In genomic region chr17:81659038-81659437, GRCh38 we compare ENCODE assay signal across 26 cellular contexts. TPM values are rescaled to one million over a fixed set of nuclear protein-coding genes. Genes with fewer than 3 reads are reported as not detected.
A peak's percentile ranks its signal among the peaks of the same experiment; 100 is the strongest.
DNase-seq lines count a peak whose midpoint lies in the region; ATAC-seq, FAIRE-seq and TF ChIP-seq lines count a peak whose summit lies in the region.
"Had no signal": no experiment of that assay in that cellular context is flagged by ENCODE, and none has a peak within 500 bp of the region (broad histone marks: within the 10 kb centered on the region; RNA-seq: fewer than 3 reads in every experiment).

No MANE protein-coding gene starts in this region.

- no TSS peak for BruUV-seq in HepG2 (replicated peaks; lab: Mats Ljungman, UMichigan)

- peak overlapping the region; percentile 39 for H2AFZ ChIP-seq in HepG2 (ENCODE audit: low read length)
- H2AFZ ChIP-seq: GM23338 had no signal

- 17% methylated on average over 5 of the region's 5 CpGs for WGBS in HepG2 (ENCODE audit: low lambda C conversion rate)
- WGBS in right lobe of liver (ENCODE audit: insufficient coverage, low coverage, low lambda C conversion rate, missing lambda C conversion rate) = 65% methylated on average over 5 of the region's 5 CpGs
- 63 to 67% methylated on average over 5 of the region's 5 CpGs for WGBS in esophagus, 2 donors

- peak in 1 of 2 experiments; percentile 12; a peak in 1 of 4 replicates for TF ChIP-seq EP300 in HepG2 (IDR thresholded peaks at IDR 0.05; ENCODE audit: low read depth in 2 of 2, low read length in 2 of 2)
- TF ChIP-seq EP300 in HepG2 (CRISPR knock-in tag; IDR thresholded peaks at IDR 0.05; ENCODE audit: borderline replicate concordance) = no peak

- CTCF ChIA-PET in HepG2 (lab: Yijun Ruan, JAX; ENCODE audit: low intra/inter-chr PET ratio, low total read pairs) = no interaction called here

- no peaks in the 10 kb centered on the region for H4K20me1 ChIP-seq in HepG2 (ENCODE audit: insufficient read depth, low read length)

- POLR2A ChIA-PET in HepG2 (lab: Yijun Ruan, JAX) = interaction anchor here (0.6 to 1.3 kb wide), 7 partner anchors 8 to 1113 kb away, joined by 3 to 6 read pairs (median 3); partner anchors contain the start of genes ARL16, FAAP100 and HGS

- intact Hi-C loops in HepG2 (cut with micrococcal nuclease; ENCODE audit: unreplicated experiment) = no loop called here
- intact Hi-C loops in right lobe of liver (cut with DNase I) = no loop called here

- no peak overlapping the region for H3K9ac ChIP-seq in HepG2 (ENCODE audit: insufficient read depth, low read depth, low read length)

- DNase-seq in HepG2 (ENCODE audit: low spot score) (peak; percentile 88), right lobe of liver (no peak), GM12892 (ENCODE audit: insufficient read length) (no peak)
- DNase-seq: activated CD4-positive, alpha-beta T cell treated with anti-CD3 and anti-CD28 coated beads for 36 hours; activated CD8-positive, alpha-beta memory T cell treated with anti-CD3 and anti-CD28 coated beads for 24 hours; activated naive CD4-positive, alpha-beta T cell; activated T-cell treated with anti-CD3 and anti-CD28 coated beads, Interleukin-2, amount 50 U/mL, for 24 hours; islet precursor cell; NCI-H446; SHP77 treated with DMSO at 0.1 percent for 48 hours; stimulated activated CD4-positive, alpha-beta T cell treated with anti-CD3 and anti-CD28 coated beads, Interleukin-4, amount 100 ng/mL, for 1 hour; stimulated activated naive CD4-positive, alpha-beta T cell treated with Interleukin-2 at 50 U/mL for 16 hours; T-cell; tibial artery had no signal

- no peaks in the 10 kb centered on the region for H3K9me3 ChIP-seq in HepG2 (ENCODE audit: low read length)
- no peaks in the 10 kb centered on the region for H3K9me3 ChIP-seq in right lobe of liver
- H3K9me3 ChIP-seq in esophagus (ENCODE audit: control insufficient read depth in 2 of 2, insufficient read depth in 1 of 2, low read depth in 1 of 2, low read length in 1 of 2) = no peaks in the 10 kb centered on the region
- H3K9me3 ChIP-seq: A549, Caco-2, neutrophil, tibial artery had no signal

- peak; percentile 70 for ATAC-seq in HepG2
- no peak for ATAC-seq in right lobe of liver
- no peak for ATAC-seq in HG03432 (IDR thresholded peaks at IDR 0.05; ENCODE audit: unreplicated experiment)
- ATAC-seq in HG02852 (IDR thresholded peaks at IDR 0.05; ENCODE audit: unreplicated experiment) = no peak
- ATAC-seq: A549; activated CD4-positive, alpha-beta T cell treated with anti-CD3 and anti-CD28 coated beads for 36 hours; GM23338; T-cell had no signal

- in situ Hi-C loops in HepG2 (cut with HindIII; ENCODE audit: extremely low pct_ligation_motif_present, low pct_unique_long_range_greater_than_20kb) = no loop called here

- H3K27me3 ChIP-seq in HepG2 (ENCODE audit: control insufficient read depth in 1 of 2, insufficient read depth in 2 of 2, low read length in 2 of 2) = peaks cover 0 to 17% of the 10 kb centered on the region in 2 experiments; a peak in 3 of 5 replicates
- no peaks in the 10 kb centered on the region for H3K27me3 ChIP-seq in right lobe of liver
- peaks cover 0 to 2% of the 10 kb centered on the region in 2 donors for H3K27me3 ChIP-seq in esophagus (ENCODE audit: control insufficient read depth in 1 of 2, insufficient read depth in 2 of 2, low read length in 2 of 2)

- H3K4me3 ChIP-seq in HepG2 (replicated peaks in 1 of 3; ENCODE audit: insufficient read depth in 1 of 3, low read depth in 2 of 3, low read length in 3 of 3) (no peak overlapping the region; a peak in 1 of 6 replicates), right lobe of liver (no peak overlapping the region), esophagus (ENCODE audit: low read depth in 1 of 2, low read length in 2 of 2) (no peak overlapping the region)
- H3K4me3 ChIP-seq: A549, coronary artery, GM23338, lung, tibial artery had no signal

- peaks cover 53% of the 10 kb centered on the region for H3K4me1 ChIP-seq in HepG2 (ENCODE audit: insufficient read depth, low read length)
- no peaks in the 10 kb centered on the region for H3K4me1 ChIP-seq in right lobe of liver
- H3K4me1 ChIP-seq in esophagus (ENCODE audit: control insufficient read depth in 2 of 2, insufficient read depth in 2 of 2, low read length in 1 of 2) = no peaks in the 10 kb centered on the region
- H3K4me1 ChIP-seq: A549, tibial artery had no signal

- TF ChIP-seq POLR2A in HepG2 (IDR thresholded peaks at IDR 0.05; ENCODE audit: insufficient read depth in 1 of 2, low read depth in 2 of 2, low read length in 2 of 2) (no peak), right lobe of liver (IDR thresholded peaks at IDR 0.05) (no peak), GM12892 (IDR thresholded peaks at IDR 0.05; ENCODE audit: low read depth, low read length) (no peak)

- peak; percentile 93 for FAIRE-seq in HepG2 (lab: Jason Lieb, UNC)
- no peak for FAIRE-seq in GM12892 (lab: Jason Lieb, UNC)
- FAIRE-seq: A549, bronchial epithelial cell, TTC549 had no signal

- TF ChIP-seq CTCF in HepG2 (CRISPR knock-in tag; IDR thresholded peaks at IDR 0.05) (no peak), right lobe of liver (IDR thresholded peaks at IDR 0.05) (no peak)

- no peak for TF ChIP-seq RAD21 in HepG2 (CRISPR knock-in tag; IDR thresholded peaks at IDR 0.05)

- no peaks in the 10 kb centered on the region for H3K79me2 ChIP-seq in HepG2 (ENCODE audit: insufficient read depth, low read length)

- no peaks in the 10 kb centered on the region for H3K36me3 ChIP-seq in HepG2 (replicated peaks in 1 of 2; ENCODE audit: control insufficient read depth in 1 of 2, insufficient read depth in 2 of 2, low read length in 2 of 2)
- no peaks in the 10 kb centered on the region for H3K36me3 ChIP-seq in right lobe of liver
- no peaks in the 10 kb centered on the region for H3K36me3 ChIP-seq in esophagus (ENCODE audit: control insufficient read depth in 2 of 2, insufficient read depth in 2 of 2, low read length in 1 of 2)
- H3K36me3 ChIP-seq: neutrophil, tibial artery had no signal

- H3K4me2 ChIP-seq in HepG2 (ENCODE audit: low read depth, low read length) = peak overlapping the region; percentile 65
- H3K4me2 ChIP-seq: A549, GM23338 had no signal

- H3K27ac ChIP-seq in HepG2 (ENCODE audit: extremely low read length, insufficient read depth, low read length) (peak overlapping the region; percentile 56), right lobe of liver (no peak overlapping the region), esophagus (ENCODE audit: low read depth in 2 of 2, low read length in 1 of 2) (peak overlapping the region; percentile 48 to 64)
- H3K27ac ChIP-seq: A549, coronary artery, neutrophil, tibial artery had no signal

RNA-seq across cellular contexts. Expression of gene PDE6G, which starts 2.7 kb away (rescaled TPM):
- 1.0 and 1.4 TPM in 2 replicates for total RNA-seq in HepG2 (2016; rRNA removed; fragmentation: Illumina TruSeq; extraction: Trizol)
- total RNA-seq in HepG2 (2016; cell fraction: cytosol; rRNA removed; fragmentation: Illumina TruSeq; extraction: Trizol; ENCODE audit: low read depth) = 0.44 and 1.4 TPM in 2 replicates
- total RNA-seq in HepG2 (2016; cell fraction: insoluble cytoplasmic fraction; rRNA removed; fragmentation: Illumina TruSeq; extraction: Trizol) = 0.83 and 1.7 TPM in 2 replicates
- 1.2 and 1.4 TPM in 2 replicates for total RNA-seq in HepG2 (2016; cell fraction: membrane; rRNA removed; fragmentation: Illumina TruSeq; extraction: Trizol)
- total RNA-seq in HepG2 (2016; cell fraction: nucleus; rRNA removed; fragmentation: Illumina TruSeq; extraction: Trizol) = 1.0 TPM in 1 of 2 replicates, not detected in the other
- 4.9 and 6.7 TPM in 2 replicates for polyA plus RNA-seq in HepG2 (2011; rRNA removed)
- 4.9 and 5.2 TPM in 2 replicates for polyA plus RNA-seq in HepG2 (2011; cell fraction: cytosol; rRNA removed)
- polyA plus RNA-seq in HepG2 (2011; cell fraction: nucleus; rRNA removed) = 1.3 and 2.0 TPM in 2 replicates
- polyA plus RNA-seq in HepG2 (2012) = 1.8 and 3.1 TPM in 2 replicates
- polyA plus RNA-seq in HepG2 (2016; cell fraction: cytosol; fragmentation: Illumina TruSeq; extraction: Trizol; ENCODE audit: low read depth) = 1.1 and 1.3 TPM in 2 replicates
- 1.9 and 2.0 TPM in 2 replicates for polyA plus RNA-seq in HepG2 (2016; cell fraction: insoluble cytoplasmic fraction; fragmentation: Illumina TruSeq; extraction: Trizol; ENCODE audit: low read depth)
- 1.1 TPM in 2 replicates for polyA plus RNA-seq in HepG2 (2016; cell fraction: membrane; fragmentation: Illumina TruSeq; extraction: Trizol; ENCODE audit: low read depth)
- 0.57 and 1.6 TPM in 2 replicates for polyA plus RNA-seq in HepG2 (2016; cell fraction: nucleus; fragmentation: Illumina TruSeq; extraction: Trizol; ENCODE audit: insufficient read depth, low read depth)
- 0.56 and 4.7 TPM in 2 replicates for polyA minus RNA-seq in HepG2 (2011; rRNA and poly(A)+ RNA removed; ENCODE audit: low replicate concordance)
- polyA minus RNA-seq in HepG2 (2011; cell fraction: cytosol; rRNA and poly(A)+ RNA removed) = 0.79 TPM in 1 of 2 replicates, not detected in the other
- 0.26 TPM in 1 of 2 replicates, not detected in the other for polyA minus RNA-seq in HepG2 (2011; cell fraction: nucleus; rRNA and poly(A)+ RNA removed)
- under 1 TPM in 4 of 6 experiments, not detected in 2; 0.40 to 0.93 (median 0.68) TPM for total RNA-seq in right lobe of liver
- under 1 TPM; 0.12 to 0.33 TPM for polyA plus RNA-seq in esophagus
- 3.5 TPM for polyA plus RNA-seq in GM12892 (2012; ENCODE audit: missing spikeins)
- total RNA-seq: bronchial epithelial cell, Caco-2, renal cortical epithelial cell had no signal

RNA-seq across cellular contexts. Expression of gene OXLD1, which starts 7.4 kb away (rescaled TPM):
- 34.9 and 37.5 TPM in 2 replicates for total RNA-seq in HepG2 (2016; rRNA removed; fragmentation: Illumina TruSeq; extraction: Trizol)
- total RNA-seq in HepG2 (2016; cell fraction: cytosol; rRNA removed; fragmentation: Illumina TruSeq; extraction: Trizol; ENCODE audit: low read depth) = 18.3 and 27.5 TPM in 2 replicates
- total RNA-seq in HepG2 (2016; cell fraction: insoluble cytoplasmic fraction; rRNA removed; fragmentation: Illumina TruSeq; extraction: Trizol) = 34.8 and 36.8 TPM in 2 replicates
- 37.8 and 42.1 TPM in 2 replicates for total RNA-seq in HepG2 (2016; cell fraction: membrane; rRNA removed; fragmentation: Illumina TruSeq; extraction: Trizol)
- total RNA-seq in HepG2 (2016; cell fraction: nucleus; rRNA removed; fragmentation: Illumina TruSeq; extraction: Trizol) = 25.0 and 26.4 TPM in 2 replicates
- polyA plus RNA-seq in HepG2 (2011; rRNA removed) = 27.1 and 40.3 TPM in 2 replicates
- 26.2 and 44.6 TPM in 2 replicates for polyA plus RNA-seq in HepG2 (2011; cell fraction: cytosol; rRNA removed)
- 114 and 127 TPM in 2 replicates for polyA plus RNA-seq in HepG2 (2011; cell fraction: nucleus; rRNA removed)
- polyA plus RNA-seq in HepG2 (2012) = 19.0 and 25.6 TPM in 2 replicates
- polyA plus RNA-seq in HepG2 (2016; cell fraction: cytosol; fragmentation: Illumina TruSeq; extraction: Trizol; ENCODE audit: low read depth) = 14.5 and 20.0 TPM in 2 replicates
- polyA plus RNA-seq in HepG2 (2016; cell fraction: insoluble cytoplasmic fraction; fragmentation: Illumina TruSeq; extraction: Trizol; ENCODE audit: low read depth) = 24.5 and 26.4 TPM in 2 replicates
- polyA plus RNA-seq in HepG2 (2016; cell fraction: membrane; fragmentation: Illumina TruSeq; extraction: Trizol; ENCODE audit: low read depth) = 21.9 and 27.2 TPM in 2 replicates
- polyA plus RNA-seq in HepG2 (2016; cell fraction: nucleus; fragmentation: Illumina TruSeq; extraction: Trizol; ENCODE audit: insufficient read depth, low read depth) = 40.3 and 44.2 TPM in 2 replicates
- polyA minus RNA-seq in HepG2 (2011; rRNA and poly(A)+ RNA removed; ENCODE audit: low replicate concordance) = 10.9 and 18.2 TPM in 2 replicates
- polyA minus RNA-seq in HepG2 (2011; cell fraction: cytosol; rRNA and poly(A)+ RNA removed) = 5.9 and 9.5 TPM in 2 replicates
- 11.2 and 15.5 TPM in 2 replicates for polyA minus RNA-seq in HepG2 (2011; cell fraction: nucleus; rRNA and poly(A)+ RNA removed)
- total RNA-seq in right lobe of liver = 10 to 100 TPM in 5 of 6 experiments, 1 to 10 TPM in 1; 8.3 to 24.3 (median 14.6) TPM
- polyA plus RNA-seq in esophagus = 10 to 100 TPM; 38.1 to 46.1 TPM
- 10.8 TPM for polyA plus RNA-seq in GM12892 (2012; ENCODE audit: missing spikeins)

RNA-seq across cellular contexts. Expression of gene CCDC137, which starts 7.5 kb away (rescaled TPM):
- total RNA-seq in HepG2 (2016; rRNA removed; fragmentation: Illumina TruSeq; extraction: Trizol) (34.4 and 39.1 TPM in 2 replicates), right lobe of liver (10 to 100 TPM in 1 of 6 experiments, 1 to 10 TPM in 5; 5.5 to 35.0 (median 6.5) TPM)
- 10.7 and 10.8 TPM in 2 replicates for total RNA-seq in HepG2 (2016; cell fraction: cytosol; rRNA removed; fragmentation: Illumina TruSeq; extraction: Trizol; ENCODE audit: low read depth)
- total RNA-seq in HepG2 (2016; cell fraction: insoluble cytoplasmic fraction; rRNA removed; fragmentation: Illumina TruSeq; extraction: Trizol) = 31.3 and 40.3 TPM in 2 replicates
- 16.9 and 19.0 TPM in 2 replicates for total RNA-seq in HepG2 (2016; cell fraction: membrane; rRNA removed; fragmentation: Illumina TruSeq; extraction: Trizol)
- 20.9 and 21.8 TPM in 2 replicates for total RNA-seq in HepG2 (2016; cell fraction: nucleus; rRNA removed; fragmentation: Illumina TruSeq; extraction: Trizol)
- polyA plus RNA-seq in HepG2 (2011; rRNA removed) (14.6 and 14.7 TPM in 2 replicates), esophagus (10 to 100 TPM; 22.2 to 33.0 TPM)
- 10.9 and 12.3 TPM in 2 replicates for polyA plus RNA-seq in HepG2 (2011; cell fraction: cytosol; rRNA removed)
- polyA plus RNA-seq in HepG2 (2011; cell fraction: nucleus; rRNA removed) = 18.8 and 20.1 TPM in 2 replicates
- polyA plus RNA-seq in HepG2 (2012) = 15.7 and 20.6 TPM in 2 replicates
- 6.0 and 6.1 TPM in 2 replicates for polyA plus RNA-seq in HepG2 (2016; cell fraction: cytosol; fragmentation: Illumina TruSeq; extraction: Trizol; ENCODE audit: low read depth)
- 43.6 and 43.8 TPM in 2 replicates for polyA plus RNA-seq in HepG2 (2016; cell fraction: insoluble cytoplasmic fraction; fragmentation: Illumina TruSeq; extraction: Trizol; ENCODE audit: low read depth)
- polyA plus RNA-seq in HepG2 (2016; cell fraction: membrane; fragmentation: Illumina TruSeq; extraction: Trizol; ENCODE audit: low read depth) = 11.4 and 11.7 TPM in 2 replicates
- 75.0 and 87.7 TPM in 2 replicates for polyA plus RNA-seq in HepG2 (2016; cell fraction: nucleus; fragmentation: Illumina TruSeq; extraction: Trizol; ENCODE audit: insufficient read depth, low read depth)
- 4.1 and 5.1 TPM in 2 replicates for polyA minus RNA-seq in HepG2 (2011; rRNA and poly(A)+ RNA removed; ENCODE audit: low replicate concordance)
- polyA minus RNA-seq in HepG2 (2011; cell fraction: cytosol; rRNA and poly(A)+ RNA removed) = 5.1 and 5.5 TPM in 2 replicates
- 7.0 and 8.8 TPM in 2 replicates for polyA minus RNA-seq in HepG2 (2011; cell fraction: nucleus; rRNA and poly(A)+ RNA removed)
- polyA plus RNA-seq in GM12892 (2012; ENCODE audit: missing spikeins) = 14.9 TPM

RNA-seq across cellular contexts. Expression of gene TSPAN10, which starts 22.0 kb away (rescaled TPM):
- total RNA-seq in HepG2 (2016; rRNA removed; fragmentation: Illumina TruSeq; extraction: Trizol) (0.27 and 0.75 TPM in 2 replicates), right lobe of liver (1 to 10 TPM in 1 of 6 experiments, under 1 TPM in 5; 0.18 to 1.2 (median 0.62) TPM)
- not detected in 2 replicates for total RNA-seq in HepG2 (2016; cell fraction: cytosol; rRNA removed; fragmentation: Illumina TruSeq; extraction: Trizol; ENCODE audit: low read depth)
- total RNA-seq in HepG2 (2016; cell fraction: insoluble cytoplasmic fraction; rRNA removed; fragmentation: Illumina TruSeq; extraction: Trizol) = 0.22 and 0.71 TPM in 2 replicates
- 0.21 and 0.25 TPM in 2 replicates for total RNA-seq in HepG2 (2016; cell fraction: membrane; rRNA removed; fragmentation: Illumina TruSeq; extraction: Trizol)
- total RNA-seq in HepG2 (2016; cell fraction: nucleus; rRNA removed; fragmentation: Illumina TruSeq; extraction: Trizol) = 0.53 and 0.78 TPM in 2 replicates
- polyA plus RNA-seq in HepG2 (2011; rRNA removed) (0.54 and 0.67 TPM in 2 replicates), esophagus (1 to 10 TPM in 1 of 2 donors, under 1 TPM in 1; 0.56 to 1.7 TPM)
- polyA plus RNA-seq in HepG2 (2011; cell fraction: cytosol; rRNA removed) = 0.23 and 0.59 TPM in 2 replicates
- polyA plus RNA-seq in HepG2 (2011; cell fraction: nucleus; rRNA removed) = 1.3 and 1.4 TPM in 2 replicates
- polyA plus RNA-seq in HepG2 (2012) = 0.69 and 0.90 TPM in 2 replicates
- 0.12 and 0.31 TPM in 2 replicates for polyA plus RNA-seq in HepG2 (2016; cell fraction: cytosol; fragmentation: Illumina TruSeq; extraction: Trizol; ENCODE audit: low read depth)
- 0.32 and 0.46 TPM in 2 replicates for polyA plus RNA-seq in HepG2 (2016; cell fraction: insoluble cytoplasmic fraction; fragmentation: Illumina TruSeq; extraction: Trizol; ENCODE audit: low read depth)
- polyA plus RNA-seq in HepG2 (2016; cell fraction: membrane; fragmentation: Illumina TruSeq; extraction: Trizol; ENCODE audit: low read depth) = 0.22 and 0.23 TPM in 2 replicates
- 0.91 and 1.2 TPM in 2 replicates for polyA plus RNA-seq in HepG2 (2016; cell fraction: nucleus; fragmentation: Illumina TruSeq; extraction: Trizol; ENCODE audit: insufficient read depth, low read depth)
- polyA minus RNA-seq in HepG2 (2011; rRNA and poly(A)+ RNA removed; ENCODE audit: low replicate concordance) = 2.7 and 2.8 TPM in 2 replicates
- polyA minus RNA-seq in HepG2 (2011; cell fraction: cytosol; rRNA and poly(A)+ RNA removed) = 0.49 and 0.62 TPM in 2 replicates
- polyA minus RNA-seq in HepG2 (2011; cell fraction: nucleus; rRNA and poly(A)+ RNA removed) = 0.87 and 1.5 TPM in 2 replicates
- polyA plus RNA-seq in GM12892 (2012; ENCODE audit: missing spikeins) = 0.45 TPM

RNA-seq across cellular contexts. Expression of gene NPLOC4, which starts 22.1 kb away (rescaled TPM):
- total RNA-seq in HepG2 (2016; rRNA removed; fragmentation: Illumina TruSeq; extraction: Trizol) (57.0 and 64.7 TPM in 2 replicates), right lobe of liver (10 to 100 TPM; 46.5 to 63.2 (median 55.8) TPM)
- 21.7 and 30.6 TPM in 2 replicates for total RNA-seq in HepG2 (2016; cell fraction: cytosol; rRNA removed; fragmentation: Illumina TruSeq; extraction: Trizol; ENCODE audit: low read depth)
- total RNA-seq in HepG2 (2016; cell fraction: insoluble cytoplasmic fraction; rRNA removed; fragmentation: Illumina TruSeq; extraction: Trizol) = 49.8 and 63.0 TPM in 2 replicates
- 66.9 and 73.6 TPM in 2 replicates for total RNA-seq in HepG2 (2016; cell fraction: membrane; rRNA removed; fragmentation: Illumina TruSeq; extraction: Trizol)
- 43.4 and 46.0 TPM in 2 replicates for total RNA-seq in HepG2 (2016; cell fraction: nucleus; rRNA removed; fragmentation: Illumina TruSeq; extraction: Trizol)
- polyA plus RNA-seq in HepG2 (2011; rRNA removed) (95.3 and 97.0 TPM in 2 replicates), esophagus (10 to 100 TPM; 30.6 to 38.8 TPM)
- polyA plus RNA-seq in HepG2 (2011; cell fraction: cytosol; rRNA removed) = 69.9 and 79.4 TPM in 2 replicates
- polyA plus RNA-seq in HepG2 (2011; cell fraction: nucleus; rRNA removed) = 144 and 145 TPM in 2 replicates
- 35.2 and 49.4 TPM in 2 replicates for polyA plus RNA-seq in HepG2 (2012)
- 14.0 and 18.8 TPM in 2 replicates for polyA plus RNA-seq in HepG2 (2016; cell fraction: cytosol; fragmentation: Illumina TruSeq; extraction: Trizol; ENCODE audit: low read depth)
- polyA plus RNA-seq in HepG2 (2016; cell fraction: insoluble cytoplasmic fraction; fragmentation: Illumina TruSeq; extraction: Trizol; ENCODE audit: low read depth) = 48.3 and 63.0 TPM in 2 replicates
- 38.6 and 39.0 TPM in 2 replicates for polyA plus RNA-seq in HepG2 (2016; cell fraction: membrane; fragmentation: Illumina TruSeq; extraction: Trizol; ENCODE audit: low read depth)
- 78.2 and 87.8 TPM in 2 replicates for polyA plus RNA-seq in HepG2 (2016; cell fraction: nucleus; fragmentation: Illumina TruSeq; extraction: Trizol; ENCODE audit: insufficient read depth, low read depth)
- 142 and 211 TPM in 2 replicates for polyA minus RNA-seq in HepG2 (2011; rRNA and poly(A)+ RNA removed; ENCODE audit: low replicate concordance)
- polyA minus RNA-seq in HepG2 (2011; cell fraction: cytosol; rRNA and poly(A)+ RNA removed) = 69.4 and 73.4 TPM in 2 replicates
- 51.9 and 56.3 TPM in 2 replicates for polyA minus RNA-seq in HepG2 (2011; cell fraction: nucleus; rRNA and poly(A)+ RNA removed)
- 41.2 TPM for polyA plus RNA-seq in GM12892 (2012; ENCODE audit: missing spikeins)

Comparison
In these comparisons a context has a peak if more than half of its experiments do, and no peak if none do; other contexts are left out.
1. H3K27ac ChIP-seq: peak in HepG2 (single experiment) and esophagus (2 of 2); none in right lobe of liver (0 of 3).